ENCODE assay signal across 14 cellular contexts in the genomic region with DNA sequence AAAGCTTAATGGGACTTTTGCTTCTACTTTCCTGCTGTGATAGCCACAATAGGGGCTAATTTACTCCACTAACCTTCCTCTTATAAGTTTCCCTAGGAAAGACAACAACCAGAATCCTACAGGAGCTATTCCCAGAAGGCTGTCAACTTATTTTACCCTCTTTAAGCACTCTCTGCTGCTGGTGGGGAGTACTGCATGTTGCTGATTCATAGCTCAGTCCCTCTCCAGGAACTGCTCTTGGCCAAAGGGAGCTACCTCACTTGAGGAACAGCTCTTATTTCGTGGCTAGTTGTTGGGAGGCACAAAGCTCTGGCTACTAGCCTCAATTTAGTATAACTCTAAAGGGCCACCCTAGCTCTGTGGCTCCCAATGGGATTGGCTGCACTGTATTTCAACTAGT. TPM values are rescaled to one million over a fixed set of nuclear protein-coding genes. Genes with fewer than 3 reads are reported as not detected.
DNase-seq lines count a peak whose midpoint lies in the region; ATAC-seq and TF ChIP-seq lines count a peak whose summit lies in the region.
"Had no signal": no experiment of that assay in that cellular context is flagged by ENCODE, and none has a peak within 500 bp of the region (broad histone marks: within the 10 kb centered on the region; RNA-seq: fewer than 3 reads in every experiment).

No MANE protein-coding gene starts in this region.

- H3K27me3 Mint-ChIP-seq in stimulated activated naive CD8-positive, alpha-beta T cell treated with anti-CD3 and anti-CD28 coated beads, Interleukin-15, Interleukin-2, amounts not matched to agents 100 ng/mL and 50 ng/mL, for 24 hours: no peaks in the 10 kb centered on the region
- H3K27me3 Mint-ChIP-seq in stimulated activated naive CD8-positive, alpha-beta T cell treated with anti-CD3 and anti-CD28 coated beads, Interleukin-15, amount 100 ng/mL, for 72 hours: no peaks in the 10 kb centered on the region
- no peaks in the 10 kb centered on the region for H3K27me3 Mint-ChIP-seq in CD14-positive monocyte (ENCODE audit: low read depth in 3 of 3)
- H3K27me3 Mint-ChIP-seq: B cell had no signal

- H3K9me3 Mint-ChIP-seq in stimulated activated naive CD8-positive, alpha-beta T cell treated with anti-CD3 and anti-CD28 coated beads, Interleukin-15, Interleukin-2, amounts not matched to agents 100 ng/mL and 50 ng/mL, for 24 hours: no peaks in the 10 kb centered on the region
- H3K9me3 Mint-ChIP-seq in stimulated activated naive CD8-positive, alpha-beta T cell treated with anti-CD3 and anti-CD28 coated beads, Interleukin-15, amount 100 ng/mL, for 72 hours: no peaks in the 10 kb centered on the region
- no peaks in the 10 kb centered on the region for H3K9me3 Mint-ChIP-seq in CD14-positive monocyte
- H3K9me3 Mint-ChIP-seq: T-helper 1 cell treated with Interleukin-12 subunit alpha and Interleukin-12 subunit beta and Interleukin-4 antibody, amounts not matched to agents 30 μg/mL and 1 μg/mL, for 36 hours had no signal

- intact Hi-C loops in CD14-positive monocyte (cut with micrococcal nuclease): no loop called here

- peaks cover 96% of the 10 kb centered on the region for H3K36me3 Mint-ChIP-seq in stimulated activated naive CD8-positive, alpha-beta T cell treated with anti-CD3 and anti-CD28 coated beads, Interleukin-15, Interleukin-2, amounts not matched to agents 100 ng/mL and 50 ng/mL, for 24 hours (ENCODE audit: low read depth)
- peaks cover 82 to 88% of the 10 kb centered on the region in 2 donors for H3K36me3 Mint-ChIP-seq in CD14-positive monocyte

- DNase-seq in stimulated activated naive CD8-positive, alpha-beta T cell treated with anti-CD3 and anti-CD28 coated beads, Interleukin-15, amount 100 ng/mL, for 72 hours: no peak
- DNase-seq in astrocyte of the hippocampus (ENCODE audit: low read depth, low spot score) (peak; percentile 48), glomerular endothelial cell (ENCODE audit: extremely low read depth, low read depth, low spot score) (peak; percentile 22), activated gamma-delta T cell (lab: John Stamatoyannopoulos, UW) (no peak), CD14-positive monocyte (ENCODE audit: low spot score) (no peak), AML-193 (lab: John Stamatoyannopoulos, UW) (no peak), NCI-H1092 (lab: John Stamatoyannopoulos, UW) (no peak)
- DNase-seq: foreskin melanocyte; GF-D8; left ventricle myocardium superior; stimulated activated CD4-positive, alpha-beta T cell treated with anti-CD3 and anti-CD28 coated beads, Interleukin-4, amount 100 ng/mL, for 1 hour had no signal

- H3K27ac Mint-ChIP-seq in stimulated activated naive CD8-positive, alpha-beta T cell treated with anti-CD3 and anti-CD28 coated beads, Interleukin-15, Interleukin-2, amounts not matched to agents 100 ng/mL and 50 ng/mL, for 24 hours: peak overlapping the region; percentile 31
- H3K27ac Mint-ChIP-seq in stimulated activated naive CD8-positive, alpha-beta T cell treated with anti-CD3 and anti-CD28 coated beads, Interleukin-15, amount 100 ng/mL, for 72 hours: no peak overlapping the region
- H3K27ac Mint-ChIP-seq in CD14-positive monocyte: peak overlapping the region in 3 of 7 donors; percentile 35 to 67 (median 63)
- H3K27ac Mint-ChIP-seq: B cell; T-helper 1 cell treated with Interleukin-12 subunit alpha and Interleukin-12 subunit beta and Interleukin-4 antibody, amounts not matched to agents 30 μg/mL and 1 μg/mL, for 36 hours had no signal

- no peak overlapping the region for H3K4me3 Mint-ChIP-seq in stimulated activated naive CD8-positive, alpha-beta T cell treated with anti-CD3 and anti-CD28 coated beads, Interleukin-15, Interleukin-2, amounts not matched to agents 100 ng/mL and 50 ng/mL, for 24 hours
- H3K4me3 Mint-ChIP-seq in stimulated activated naive CD8-positive, alpha-beta T cell treated with anti-CD3 and anti-CD28 coated beads, Interleukin-15, amount 100 ng/mL, for 72 hours: no peak overlapping the region
- no peak overlapping the region for H3K4me3 Mint-ChIP-seq in CD14-positive monocyte
- H3K4me3 Mint-ChIP-seq: B cell; T-helper 1 cell treated with Interleukin-12 subunit alpha and Interleukin-12 subunit beta and Interleukin-4 antibody, amounts not matched to agents 30 μg/mL and 1 μg/mL, for 36 hours had no signal

- peaks cover 15% of the 10 kb centered on the region for H3K4me1 Mint-ChIP-seq in stimulated activated naive CD8-positive, alpha-beta T cell treated with anti-CD3 and anti-CD28 coated beads, Interleukin-15, Interleukin-2, amounts not matched to agents 100 ng/mL and 50 ng/mL, for 24 hours (ENCODE audit: low read depth)
- H3K4me1 Mint-ChIP-seq in stimulated activated naive CD8-positive, alpha-beta T cell treated with anti-CD3 and anti-CD28 coated beads, Interleukin-15, amount 100 ng/mL, for 72 hours: peaks cover 7% of the 10 kb centered on the region
- peaks cover 7% of the 10 kb centered on the region for H3K4me1 Mint-ChIP-seq in CD14-positive monocyte
- H3K4me1 Mint-ChIP-seq: B cell had no signal

- TF ChIP-seq CTCF in CD14-positive monocyte (IDR thresholded peaks at IDR 0.05): no peak

- no peak for ATAC-seq in stimulated activated naive CD8-positive, alpha-beta T cell treated with anti-CD3 and anti-CD28 coated beads, Interleukin-15, amount 100 ng/mL, for 72 hours
- ATAC-seq: left ventricle myocardium superior had no signal

RNA-seq across cellular contexts. Expression of a gene that starts 37.2 kb away (rescaled TPM):
- total RNA-seq in glomerular endothelial cell: 42.0 and 43.3 TPM in 2 replicates
- polyA plus RNA-seq in CD14-positive monocyte: 10 to 100 TPM; 26.3 to 33.5 TPM

RNA-seq across cellular contexts. Expression of a gene that starts 46.5 kb away (rescaled TPM):
- 0.58 and 2.3 TPM in 2 replicates for total RNA-seq in glomerular endothelial cell
- not detected for polyA plus RNA-seq in CD14-positive monocyte

Comparison
In these comparisons a context has a peak if more than half of its experiments do, and no peak if none do; other contexts are left out.
1. DNase-seq: peak in astrocyte of the hippocampus (single experiment) and glomerular endothelial cell (single experiment); none in stimulated activated naive CD8-positive, alpha-beta T cell treated with anti-CD3 and anti-CD28 coated beads, Interleukin-15, amount 100 ng/mL, for 72 hours (0 of 2), activated gamma-delta T cell (single experiment), CD14-positive monocyte (single experiment), AML-193 (0 of 2) and NCI-H1092 (single experiment).